In the genomic region with DNA sequence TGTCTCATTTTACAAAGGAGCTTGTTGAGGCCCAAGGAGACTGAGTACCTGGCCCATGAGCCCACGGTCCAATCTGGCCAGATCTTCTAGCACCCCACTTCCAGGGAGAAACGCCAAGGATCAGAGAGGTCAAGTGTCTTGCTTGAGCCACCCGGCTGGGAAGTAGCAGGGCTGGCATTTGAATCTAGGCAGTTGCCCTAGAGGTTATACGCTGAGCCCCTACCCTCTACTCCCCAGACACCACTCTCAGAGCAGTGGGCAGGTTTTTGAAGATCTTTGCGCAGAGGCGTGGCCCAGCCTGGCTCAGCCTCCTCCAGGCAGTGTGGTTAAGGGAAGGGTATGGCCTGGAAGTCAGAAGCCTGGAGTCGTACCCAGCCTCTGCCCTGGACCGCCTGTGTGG, we compare ENCODE assay signal across 20 cellular contexts. TPM values are rescaled to one million over a fixed set of nuclear protein-coding genes. Genes with fewer than 3 reads are reported as not detected.
"Had no signal": no experiment of that assay in that cellular context is flagged by ENCODE, and none has a peak within 500 bp of the region (broad histone marks: within the 10 kb centered on the region; RNA-seq: fewer than 3 reads in every experiment).

No MANE protein-coding gene starts in this region.

- H3K9me3 ChIP-seq: heart right ventricle, left ventricle myocardium inferior, mucosa of descending colon, right lobe of liver, spleen, tibial artery, upper lobe of left lung, vagina had no signal

- H3K36me3 ChIP-seq: right lobe of liver, upper lobe of left lung, vagina had no signal

- DNase-seq: cortex of kidney; effector memory CD4-positive, alpha-beta T cell; heart right ventricle; hypothalamus; left ventricle myocardium inferior; mucosa of descending colon; naive thymus-derived CD8-positive, alpha-beta T cell; spleen; stimulated activated CD4-positive, alpha-beta T cell treated with anti-CD3 and anti-CD28 coated beads, Interleukin-15, amount 100 ng/mL, for 24 hours; stimulated activated CD4-positive, alpha-beta T cell treated with anti-CD3 and anti-CD28 coated beads, Interleukin-1b, Interleukin-23, amount 100 ng/mL, for 48 hours; stimulated activated CD4-positive, alpha-beta T cell treated with anti-CD3 and anti-CD28 coated beads, Interleukin-4, amount 100 ng/mL, for 24 hours; tibial artery; upper lobe of left lung had no signal

- H3K4me3 ChIP-seq: heart right ventricle, left ventricle myocardium inferior, mucosa of descending colon, right lobe of liver, spleen, tibial artery, upper lobe of left lung, vagina had no signal

- H3K27ac ChIP-seq: left ventricle myocardium inferior, right lobe of liver, tibial artery, upper lobe of left lung, vagina had no signal

- H3K27me3 ChIP-seq: heart right ventricle, right lobe of liver, tibial artery, upper lobe of left lung, vagina had no signal

- FAIRE-seq: endometrium, frontal cortex, islet of Langerhans had no signal

- ATAC-seq: esophagus mucosa; heart right ventricle; mucosa of descending colon; naive thymus-derived CD8-positive, alpha-beta T cell; right lobe of liver; stimulated activated memory B cell treated with anti-CD40 and anti-IgM and Interleukin-4, amounts not matched to agents 10 μg/mL and 1 μg/mL and 100 μg/mL, for 72 hours had no signal

RNA-seq across cellular contexts. Expression of gene AIF1L, which starts 23.3 kb away (rescaled TPM):
- total RNA-seq: naive thymus-derived CD8-positive, alpha-beta T cell had no signal
- polyA plus RNA-seq: naive thymus-derived CD8-positive, alpha-beta T cell had no signal
